Comparison of ENCODE assay signal across 8 cellular contexts in the genomic region with DNA sequence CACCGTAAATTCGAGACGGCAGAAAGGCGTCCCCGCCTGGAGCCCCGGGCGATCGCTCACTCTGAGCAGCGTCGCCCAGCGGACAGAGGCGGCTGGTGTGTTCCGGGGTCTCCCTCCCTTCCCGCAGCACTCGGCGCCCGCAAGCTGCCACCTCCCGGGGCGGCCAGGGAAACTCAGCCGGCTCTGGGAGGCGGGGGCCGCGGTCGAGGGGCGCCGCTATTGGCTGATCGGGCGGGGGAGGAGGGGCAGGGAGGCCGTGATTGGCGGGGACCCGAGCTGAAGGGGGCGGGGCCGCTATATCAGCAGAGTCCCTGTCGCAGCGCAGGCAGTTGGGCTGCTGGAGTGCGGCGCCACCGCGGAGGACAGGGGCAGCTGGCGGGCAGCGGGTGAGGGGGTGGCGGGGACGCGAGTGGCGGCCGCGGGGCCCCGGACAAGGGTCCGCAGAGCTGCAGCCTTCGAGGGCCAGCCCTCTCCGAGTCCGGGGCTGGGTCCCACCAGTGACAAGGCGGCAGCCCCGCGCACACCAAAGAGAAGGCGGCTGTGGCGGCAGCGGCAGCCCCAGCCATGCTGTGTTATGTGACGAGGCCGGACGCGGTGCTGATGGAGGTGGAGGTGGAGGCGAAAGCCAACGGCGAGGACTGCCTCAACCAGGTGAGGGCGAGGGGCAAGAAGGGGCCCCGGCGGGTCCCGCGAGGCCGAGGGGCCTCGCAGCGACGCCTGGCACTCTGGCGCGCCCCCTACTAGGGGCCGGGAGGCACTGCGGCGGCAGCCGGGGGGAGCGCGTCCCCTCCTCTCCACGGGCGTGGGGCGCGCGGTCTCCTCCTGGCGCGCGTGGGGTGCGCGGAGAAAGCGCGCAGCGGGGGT. TPM values are rescaled to one million over a fixed set of nuclear protein-coding genes. Genes with fewer than 3 reads are reported as not detected.
DNase-seq lines count a peak whose midpoint lies in the region; ATAC-seq and TF ChIP-seq lines count a peak whose summit lies in the region.

Gene MYLIP, plus strand, starts transcription at position 328 of the 864 bp plus-strand sequence. Its CDS starts 237 bp downstream, at position 565.

- TF ChIP-seq CTCF in GM12865 (IDR thresholded peaks at IDR 0.05; ENCODE audit: insufficient read depth, low read depth, low read length, missing control alignments) (peak; percentile 70), omental fat pad (IDR thresholded peaks at IDR 0.05) (peak in 1 of 3 donors; percentile 28)

- H3K4me3 ChIP-seq in GM12865 (ENCODE audit: low read depth, low read length): peak within 1 kb of the TSS; percentile 98

- peak within 1 kb of the TSS; percentile 88 to 98 for H3K27ac Mint-ChIP-seq in activated naive CD4-positive, alpha-beta T cell treated with anti-CD3 and anti-CD28 coated beads, Interleukin-2, amount 50 U/mL, for 72 hours

- DNase-seq in GM12865 (ENCODE audit: low read depth) (peak; percentile 98), NCI-H1092 treated with DMSO at 0.1 percent for 48 hours (lab: John Stamatoyannopoulos, UW) (peak; percentile 75), glomerular visceral epithelial cell (ENCODE audit: extremely low spot score) (peak; percentile 95), omental fat pad (ENCODE audit: low spot score) (peak; percentile 96)
- DNase-seq in activated naive CD4-positive, alpha-beta T cell treated with anti-CD3 and anti-CD28 coated beads, Interleukin-2, amount 50 U/mL, for 72 hours (ENCODE audit: low spot score in 2 of 2): peak; percentile 95 to 96

- ATAC-seq in HG02623 (IDR thresholded peaks at IDR 0.05; ENCODE audit: unreplicated experiment): peak; percentile 71
- ATAC-seq in SK-N-SH treated with all-trans-retinoic acid at 6 μM for 48 hours: peak; percentile 87
- peak; percentile 86 to 88 for ATAC-seq in activated naive CD4-positive, alpha-beta T cell treated with anti-CD3 and anti-CD28 coated beads, Interleukin-2, amount 50 U/mL, for 72 hours
- ATAC-seq in omental fat pad (ENCODE audit: low FRiP score): peak; percentile 96

- peak within 1 kb of the TSS; percentile 95 for H3K27ac ChIP-seq in temporal lobe (ENCODE audit: low read depth, low read length)

- no peaks in the 10 kb centered on the region for H3K9me3 Mint-ChIP-seq in activated naive CD4-positive, alpha-beta T cell treated with anti-CD3 and anti-CD28 coated beads, Interleukin-2, amount 50 U/mL, for 72 hours

- peaks cover 13 to 20% of the 10 kb centered on the region in 2 donors for H3K36me3 Mint-ChIP-seq in activated naive CD4-positive, alpha-beta T cell treated with anti-CD3 and anti-CD28 coated beads, Interleukin-2, amount 50 U/mL, for 72 hours

TF ChIP-seq in SK-N-SH treated with all-trans-retinoic acid at 6 μM for 48 hours, 23 proteins besides CTCF, POLR2A, EP300 and RAD21:
- TF ChIP-seq ZNF70 (CRISPR knock-in tag; IDR thresholded peaks at IDR 0.05): no peak
- no peak for TF ChIP-seq ZC3H10 (CRISPR knock-in tag; IDR thresholded peaks at IDR 0.05)
- TF ChIP-seq ZNF8 (CRISPR knock-in tag; IDR thresholded peaks at IDR 0.05): no peak
- TF ChIP-seq ZNF565 (CRISPR knock-in tag; conservative IDR thresholded peaks at IDR 0.05; ENCODE audit: low read depth): no peak
- TF ChIP-seq ZFP3 (CRISPR knock-in tag; IDR thresholded peaks at IDR 0.05): 0 out of 2 replicates have a peak, but pooled peaks have one; percentile 44
- 0 out of 2 replicates have a peak, but pooled peaks have one; percentile 53 for TF ChIP-seq ESRRG (CRISPR knock-in tag; IDR thresholded peaks at IDR 0.05)
- TF ChIP-seq, protein P1, sequence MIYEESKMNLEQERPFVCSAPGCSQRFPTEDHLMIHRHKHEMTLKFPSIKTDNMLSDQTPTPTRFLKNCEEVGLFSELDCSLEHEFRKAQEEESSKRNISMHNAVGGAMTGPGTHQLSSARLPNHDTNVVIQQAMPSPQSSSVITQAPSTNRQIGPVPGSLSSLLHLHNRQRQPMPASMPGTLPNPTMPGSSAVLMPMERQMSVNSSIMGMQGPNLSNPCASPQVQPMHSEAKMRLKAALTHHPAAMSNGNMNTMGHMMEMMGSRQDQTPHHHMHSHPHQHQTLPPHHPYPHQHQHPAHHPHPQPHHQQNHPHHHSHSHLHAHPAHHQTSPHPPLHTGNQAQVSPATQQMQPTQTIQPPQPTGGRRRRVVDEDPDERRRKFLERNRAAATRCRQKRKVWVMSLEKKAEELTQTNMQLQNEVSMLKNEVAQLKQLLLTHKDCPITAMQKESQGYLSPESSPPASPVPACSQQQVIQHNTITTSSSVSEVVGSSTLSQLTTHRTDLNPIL (CRISPR knock-in tag; IDR thresholded peaks at IDR 0.05; ENCODE audit: low read depth): no peak
- TF ChIP-seq SNAI2 (CRISPR knock-in tag; IDR thresholded peaks at IDR 0.05): no peak
- no peak for TF ChIP-seq CSDC2 (CRISPR knock-in tag; IDR thresholded peaks at IDR 0.05)
- TF ChIP-seq GLIS3 (CRISPR knock-in tag; IDR thresholded peaks at IDR 0.05): no peak
- no peak; the same call in 1 of the 2 replicates for TF ChIP-seq PATZ1 (CRISPR knock-in tag; IDR thresholded peaks at IDR 0.05; ENCODE audit: borderline replicate concordance)

RNA-seq across cellular contexts. Expression of gene MYLIP, which starts in this region (rescaled TPM):
- 10 to 100 TPM in 1 of 2 donors, 1 to 10 TPM in 1; 5.4 to 10.9 TPM for total RNA-seq in activated naive CD4-positive, alpha-beta T cell treated with anti-CD3 and anti-CD28 coated beads, Interleukin-2, amount 50 U/mL, for 72 hours
- 10 to 100 TPM; 13.0 to 81.8 (median 33.5) TPM for total RNA-seq in omental fat pad
- 30.2 TPM for total RNA-seq in temporal lobe

Comparison
In these comparisons a context has a peak if more than half of its experiments do, and no peak if none do; other contexts are left out.
1. Peak in every context shown above with its lines: DNase-seq, ATAC-seq, H3K4me3 ChIP-seq and H3K27ac ChIP-seq.